In genomic region chr2:72673279-72673678, GRCh38 we compare ENCODE assay signal across 1 cellular context.
TF ChIP-seq lines count a peak whose summit lies in the region.

No MANE protein-coding gene starts in this region.

TF ChIP-seq in IMR-90, 13 proteins besides CTCF, POLR2A, EP300 and RAD21 (continued from another document):
- TF ChIP-seq USF2 (IDR thresholded peaks at IDR 0.05; ENCODE audit: low read depth, low read length): no peak
- TF ChIP-seq FOS (IDR thresholded peaks at IDR 0.05; ENCODE audit: low read depth, low read length): no peak
- no peak for TF ChIP-seq RFX5 (IDR thresholded peaks at IDR 0.05; ENCODE audit: low read depth, low read length)
- TF ChIP-seq SMC3 (IDR thresholded peaks at IDR 0.05; ENCODE audit: low read depth, low read length): no peak
